In genomic region chr1:25616932-25617625, GRCh38 we compare ENCODE assay signal across 8 cellular contexts. TPM values are rescaled to one million over a fixed set of nuclear protein-coding genes. Genes with fewer than 3 reads are reported as not detected.
A peak's percentile ranks its signal among the peaks of the same experiment; 100 is the strongest.
DNase-seq lines count a peak whose midpoint lies in the region; ATAC-seq, FAIRE-seq and TF ChIP-seq lines count a peak whose summit lies in the region.

No MANE protein-coding gene starts in this region.

- H3K4me3 ChIP-seq in HUES64 (ENCODE audit: low read length) (peak overlapping the region; percentile 68), left lung (peak overlapping the region; percentile 71 to 82), thyroid gland (replicated peaks in 1 of 3) (peak overlapping the region; percentile 49 to 89 (median 88))

- peak overlapping the region; percentile 10 for H3K9ac ChIP-seq in HUES64 (ENCODE audit: low read depth, low read length)

- no peak overlapping the region for H3K27ac ChIP-seq in HUES64 (ENCODE audit: low read depth, low read length)
- peak overlapping the region in 1 of 2 donors; percentile 65 for H3K27ac ChIP-seq in left lung
- H3K27ac ChIP-seq in thyroid gland = peak overlapping the region; percentile 62 to 92 (median 82)

- TF ChIP-seq CTCF in left lung (IDR thresholded peaks at IDR 0.05) (no peak), thyroid gland (IDR thresholded peaks at IDR 0.05) (no peak)

- no peak for TF ChIP-seq POLR2A in GM12891 (IDR thresholded peaks at IDR 0.05; ENCODE audit: low read depth, low read length)
- TF ChIP-seq POLR2A in thyroid gland (IDR thresholded peaks at IDR 0.05) = no peak

- no peak for DNase-seq in GM12891 (ENCODE audit: insufficient read length, low spot score)
- DNase-seq in astrocyte of the hippocampus (ENCODE audit: low read depth, low spot score) = peak; percentile 25
- DNase-seq in left lung = no peak
- peak; percentile 24 to 28 for DNase-seq in thyroid gland
- DNase-seq in middle frontal gyrus (ENCODE audit: extremely low spot score, low spot score) = no peak
- DNase-seq in epidermal melanocyte (ENCODE audit: insufficient read length, low spot score) = no peak

- H3K4me1 ChIP-seq in HUES64 (ENCODE audit: insufficient read depth, low read length) = peaks cover 15% of the 10 kb centered on the region
- peaks cover 5 to 41% of the 10 kb centered on the region in 2 donors for H3K4me1 ChIP-seq in left lung
- H3K4me1 ChIP-seq in thyroid gland = peaks cover 34 to 46% of the 10 kb centered on the region in 2 donors

- H3K9me3 ChIP-seq in HUES64 (ENCODE audit: insufficient read depth, low read depth, low read length) = no peaks in the 10 kb centered on the region
- no peaks in the 10 kb centered on the region for H3K9me3 ChIP-seq in left lung
- H3K9me3 ChIP-seq in thyroid gland = no peaks in the 10 kb centered on the region

- ATAC-seq in left lung (no peak), HG03045 (IDR thresholded peaks at IDR 0.05; ENCODE audit: unreplicated experiment) (no peak)

- peak; percentile 33 for FAIRE-seq in GM12891 (lab: Jason Lieb, UNC)

- under 1% methylated on average over 102 of the region's 102 CpGs for WGBS in HUES64
- 1% methylated on average over 18 of the region's 102 CpGs; no CpG with 5 or more reads in 1 of the 2 donors for WGBS in thyroid gland, 2 donors

- H3K36me3 ChIP-seq in HUES64 (ENCODE audit: insufficient read depth, low read length) (no peaks in the 10 kb centered on the region), left lung (no peaks in the 10 kb centered on the region), thyroid gland (no peaks in the 10 kb centered on the region)

- intact Hi-C loops in left lung (cut with DNase I) (loop anchor here in 1 of 2 donors (10.0 kb wide), 1 partner anchor 128 kb away; no protein-coding TSS in a partner anchor), thyroid gland (cut with DNase I) (loop anchor here (5.0 to 10.0 kb wide), 2 partner anchors 78 to 125 kb away; no protein-coding TSS in a partner anchor)

- H3K27me3 ChIP-seq in HUES64 (ENCODE audit: insufficient read depth, low read length) = peaks cover 58% of the 10 kb centered on the region
- peaks cover 0 to 12% of the 10 kb centered on the region in 2 donors for H3K27me3 ChIP-seq in left lung
- H3K27me3 ChIP-seq in thyroid gland = no peaks in the 10 kb centered on the region

TF ChIP-seq in GM12891, 5 proteins besides CTCF, POLR2A, EP300 and RAD21:
- TF ChIP-seq SPI1 (IDR thresholded peaks at IDR 0.05; ENCODE audit: low read depth, low read length) (no peak), TAF1 (IDR thresholded peaks at IDR 0.05; ENCODE audit: low read depth, low read length) (no peak), PAX5 (IDR thresholded peaks at IDR 0.05; ENCODE audit: insufficient read depth, low read length, severe bottlenecking) (no peak), POLR2AphosphoS5 (IDR thresholded peaks at IDR 0.05; ENCODE audit: low read depth, low read length) (no peak), POU2F2 (IDR thresholded peaks at IDR 0.05; ENCODE audit: low read depth, low read length) (no peak)

RNA-seq across cellular contexts. Expression of gene MAN1C1, which starts 0.5 kb away (rescaled TPM):
- 0.94 TPM for polyA plus RNA-seq in GM12891 (2012; ENCODE audit: low read depth, missing spikeins)
- polyA plus RNA-seq in HUES64 (2013, experiment 1 of 2) = 4.5 TPM
- polyA plus RNA-seq in HUES64 (2013, experiment 2 of 2) = 6.4 TPM
- 10 to 100 TPM; 15.3 to 20.3 TPM for total RNA-seq in left lung
- total RNA-seq in thyroid gland = 10 to 100 TPM; 28.1 to 60.4 (median 32.7) TPM

Comparison
In these comparisons a context has a peak if more than half of its experiments do, and no peak if none do; other contexts are left out.
1. DNase-seq: peak in astrocyte of the hippocampus (single experiment) and thyroid gland (2 of 2); none in GM12891 (single experiment), left lung (0 of 2), middle frontal gyrus (single experiment) and epidermal melanocyte (single experiment).
2. Peak in every context shown above with its lines, with median percentiles within 50 percentile points of each other: H3K4me3 ChIP-seq.